In the genomic region with DNA sequence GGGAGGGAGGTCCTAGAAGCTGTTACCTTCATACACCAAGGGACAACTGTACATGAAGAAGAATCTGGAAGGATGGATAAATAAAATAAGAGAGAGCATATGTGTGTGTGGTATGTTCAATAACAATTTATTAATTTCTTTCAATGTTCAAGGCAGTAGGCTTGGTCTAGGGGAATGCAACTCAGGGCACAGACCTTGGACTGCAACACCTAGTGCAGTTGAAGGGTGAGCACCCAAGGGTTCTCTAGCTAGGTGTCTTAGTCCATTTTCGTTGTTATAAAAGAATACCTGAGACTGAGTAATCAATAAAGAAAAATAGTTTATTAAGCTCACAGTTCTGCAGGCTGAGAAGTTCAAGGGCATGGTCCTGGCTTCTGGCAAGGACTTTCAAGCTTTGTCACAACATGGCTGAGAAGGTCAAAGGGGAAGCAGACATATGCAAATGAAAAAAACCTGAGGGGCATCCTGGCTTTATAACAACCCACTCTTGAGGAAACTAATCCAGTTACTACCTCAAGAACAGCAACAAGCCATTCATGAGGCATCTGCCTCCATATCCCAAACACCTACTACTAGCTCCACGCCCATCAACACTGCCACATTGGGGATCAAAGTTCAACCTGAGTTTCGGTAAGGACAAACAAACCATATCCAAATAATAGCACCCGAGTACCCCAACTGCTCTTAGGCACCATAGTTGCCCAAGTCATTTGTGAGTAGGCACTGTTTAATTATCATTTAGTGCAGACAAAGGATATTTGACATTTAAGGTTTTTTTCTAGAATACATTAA, we compare ENCODE assay signal across 1 cellular context.
TF ChIP-seq lines count a peak whose summit lies in the region.

No MANE protein-coding gene starts in this region.

TF ChIP-seq in HepG2, 621 proteins besides CTCF, POLR2A, EP300 and RAD21 (continues in another document):
- TF ChIP-seq ZNF788 (CRISPR knock-in tag; IDR thresholded peaks at IDR 0.05; ENCODE audit: borderline replicate concordance) (peak; percentile 36; the same call in 1 of the 2 replicates), SNAPC2 (CRISPR knock-in tag; IDR thresholded peaks at IDR 0.05) (no peak), RBM22 (optimal IDR thresholded peaks at IDR 0.05; ENCODE audit: low read length) (peak; percentile 70), ZUFSP (CRISPR knock-in tag; IDR thresholded peaks at IDR 0.05; ENCODE audit: borderline replicate concordance) (no peak), ZNF24 (IDR thresholded peaks at IDR 0.05) (no peak), ZNF276 (CRISPR knock-in tag; IDR thresholded peaks at IDR 0.05; ENCODE audit: low read depth) (no peak), HMG20B (CRISPR knock-in tag; conservative IDR thresholded peaks at IDR 0.05) (no peak), NFKB2 (CRISPR knock-in tag; IDR thresholded peaks at IDR 0.05; ENCODE audit: borderline replicate concordance) (no peak), ADNP (CRISPR knock-in tag; IDR thresholded peaks at IDR 0.05) (no peak), SRSF9 (IDR thresholded peaks at IDR 0.05; ENCODE audit: borderline replicate concordance, insufficient read depth, low read depth, low read length, poor library complexity, severe bottlenecking) (no peak), ZNF564 (CRISPR knock-in tag; IDR thresholded peaks at IDR 0.05) (peak; percentile 71; the same call in 1 of the 2 replicates), ESRRA (CRISPR knock-in tag; IDR thresholded peaks at IDR 0.05; ENCODE audit: low read depth) (no peak), SMYD3 (CRISPR knock-in tag; IDR thresholded peaks at IDR 0.05) (no peak), TBX3 (IDR thresholded peaks at IDR 0.05; ENCODE audit: borderline replicate concordance) (no peak), SOX6 (IDR thresholded peaks at IDR 0.05) (no peak), SOX6 (CRISPR knock-in tag; IDR thresholded peaks at IDR 0.05) (peak; percentile 26; the same call in 1 of the 2 replicates), ZBTB26 (CRISPR knock-in tag; IDR thresholded peaks at IDR 0.05; ENCODE audit: borderline replicate concordance) (no peak), ZNF552 (CRISPR knock-in tag; IDR thresholded peaks at IDR 0.05; ENCODE audit: borderline replicate concordance) (no peak), CREM (IDR thresholded peaks at IDR 0.05) (no peak), CREM (CRISPR knock-in tag; IDR thresholded peaks at IDR 0.05) (no peak), ZNF138 (CRISPR knock-in tag; IDR thresholded peaks at IDR 0.05; ENCODE audit: low read depth) (no peak), SSRP1 (CRISPR knock-in tag; IDR thresholded peaks at IDR 0.05) (0 out of 2 replicates have a peak, but pooled peaks have one; percentile 31), ZNF235 (CRISPR knock-in tag; IDR thresholded peaks at IDR 0.05; ENCODE audit: borderline replicate concordance) (no peak), EHMT2 (IDR thresholded peaks at IDR 0.05; ENCODE audit: borderline replicate concordance, low read depth, low read length) (peak; percentile 77; the same call in 1 of the 2 replicates), SALL1 (CRISPR knock-in tag; IDR thresholded peaks at IDR 0.05) (peak; percentile 28; the same call in 1 of the 2 replicates), ZNF607 (CRISPR knock-in tag; IDR thresholded peaks at IDR 0.05; ENCODE audit: borderline replicate concordance) (no peak), PAXIP1 (CRISPR knock-in tag; conservative IDR thresholded peaks at IDR 0.05) (0 out of 2 replicates have a peak, but pooled peaks have one; percentile 14), HOXA7 (CRISPR knock-in tag; IDR thresholded peaks at IDR 0.05) (no peak), PHF20 (CRISPR knock-in tag; IDR thresholded peaks at IDR 0.05) (no peak), MTERF4 (CRISPR knock-in tag; IDR thresholded peaks at IDR 0.05) (no peak), TCF7L2 (IDR thresholded peaks at IDR 0.05; ENCODE audit: low read depth, low read length) (no peak), ZNF549 (CRISPR knock-in tag; IDR thresholded peaks at IDR 0.05) (no peak), NCOA1 (CRISPR knock-in tag; IDR thresholded peaks at IDR 0.05) (no peak), HOMEZ (CRISPR knock-in tag; IDR thresholded peaks at IDR 0.05; ENCODE audit: low read depth) (peak; percentile 80; the same call in 1 of the 2 replicates), ZNF83 (CRISPR knock-in tag; IDR thresholded peaks at IDR 0.05; ENCODE audit: borderline replicate concordance) (no peak)
- TF ChIP-seq, protein P1, sequence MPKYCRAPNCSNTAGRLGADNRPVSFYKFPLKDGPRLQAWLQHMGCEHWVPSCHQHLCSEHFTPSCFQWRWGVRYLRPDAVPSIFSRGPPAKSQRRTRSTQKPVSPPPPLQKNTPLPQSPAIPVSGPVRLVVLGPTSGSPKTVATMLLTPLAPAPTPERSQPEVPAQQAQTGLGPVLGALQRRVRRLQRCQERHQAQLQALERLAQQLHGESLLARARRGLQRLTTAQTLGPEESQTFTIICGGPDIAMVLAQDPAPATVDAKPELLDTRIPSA (CRISPR knock-in tag; IDR thresholded peaks at IDR 0.05; ENCODE audit: borderline replicate concordance) = no peak
- TF ChIP-seq, protein P2, sequence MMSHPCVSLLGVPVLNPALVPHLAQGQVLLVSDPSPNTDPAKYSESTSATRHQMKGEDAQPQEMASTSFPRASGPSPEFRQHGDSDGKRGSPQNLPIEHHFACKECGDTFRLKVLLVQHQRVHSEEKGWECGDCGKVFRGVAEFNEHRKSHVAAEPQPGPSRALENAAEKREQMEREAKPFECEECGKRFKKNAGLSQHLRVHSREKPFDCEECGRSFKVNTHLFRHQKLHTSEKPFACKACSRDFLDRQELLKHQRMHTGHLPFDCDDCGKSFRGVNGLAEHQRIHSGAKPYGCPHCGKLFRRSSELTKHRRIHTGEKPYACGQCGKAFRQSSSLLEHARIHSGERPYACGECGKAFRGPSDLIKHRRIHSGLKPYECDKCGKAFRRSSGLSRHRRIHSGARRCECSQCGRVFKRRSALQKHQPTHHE (CRISPR knock-in tag; IDR thresholded peaks at IDR 0.05; ENCODE audit: borderline replicate concordance) = no peak
- TF ChIP-seq, protein P3, sequence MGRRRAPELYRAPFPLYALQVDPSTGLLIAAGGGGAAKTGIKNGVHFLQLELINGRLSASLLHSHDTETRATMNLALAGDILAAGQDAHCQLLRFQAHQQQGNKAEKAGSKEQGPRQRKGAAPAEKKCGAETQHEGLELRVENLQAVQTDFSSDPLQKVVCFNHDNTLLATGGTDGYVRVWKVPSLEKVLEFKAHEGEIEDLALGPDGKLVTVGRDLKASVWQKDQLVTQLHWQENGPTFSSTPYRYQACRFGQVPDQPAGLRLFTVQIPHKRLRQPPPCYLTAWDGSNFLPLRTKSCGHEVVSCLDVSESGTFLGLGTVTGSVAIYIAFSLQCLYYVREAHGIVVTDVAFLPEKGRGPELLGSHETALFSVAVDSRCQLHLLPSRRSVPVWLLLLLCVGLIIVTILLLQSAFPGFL (CRISPR knock-in tag; IDR thresholded peaks at IDR 0.05) = no peak
- TF ChIP-seq, protein P4, sequence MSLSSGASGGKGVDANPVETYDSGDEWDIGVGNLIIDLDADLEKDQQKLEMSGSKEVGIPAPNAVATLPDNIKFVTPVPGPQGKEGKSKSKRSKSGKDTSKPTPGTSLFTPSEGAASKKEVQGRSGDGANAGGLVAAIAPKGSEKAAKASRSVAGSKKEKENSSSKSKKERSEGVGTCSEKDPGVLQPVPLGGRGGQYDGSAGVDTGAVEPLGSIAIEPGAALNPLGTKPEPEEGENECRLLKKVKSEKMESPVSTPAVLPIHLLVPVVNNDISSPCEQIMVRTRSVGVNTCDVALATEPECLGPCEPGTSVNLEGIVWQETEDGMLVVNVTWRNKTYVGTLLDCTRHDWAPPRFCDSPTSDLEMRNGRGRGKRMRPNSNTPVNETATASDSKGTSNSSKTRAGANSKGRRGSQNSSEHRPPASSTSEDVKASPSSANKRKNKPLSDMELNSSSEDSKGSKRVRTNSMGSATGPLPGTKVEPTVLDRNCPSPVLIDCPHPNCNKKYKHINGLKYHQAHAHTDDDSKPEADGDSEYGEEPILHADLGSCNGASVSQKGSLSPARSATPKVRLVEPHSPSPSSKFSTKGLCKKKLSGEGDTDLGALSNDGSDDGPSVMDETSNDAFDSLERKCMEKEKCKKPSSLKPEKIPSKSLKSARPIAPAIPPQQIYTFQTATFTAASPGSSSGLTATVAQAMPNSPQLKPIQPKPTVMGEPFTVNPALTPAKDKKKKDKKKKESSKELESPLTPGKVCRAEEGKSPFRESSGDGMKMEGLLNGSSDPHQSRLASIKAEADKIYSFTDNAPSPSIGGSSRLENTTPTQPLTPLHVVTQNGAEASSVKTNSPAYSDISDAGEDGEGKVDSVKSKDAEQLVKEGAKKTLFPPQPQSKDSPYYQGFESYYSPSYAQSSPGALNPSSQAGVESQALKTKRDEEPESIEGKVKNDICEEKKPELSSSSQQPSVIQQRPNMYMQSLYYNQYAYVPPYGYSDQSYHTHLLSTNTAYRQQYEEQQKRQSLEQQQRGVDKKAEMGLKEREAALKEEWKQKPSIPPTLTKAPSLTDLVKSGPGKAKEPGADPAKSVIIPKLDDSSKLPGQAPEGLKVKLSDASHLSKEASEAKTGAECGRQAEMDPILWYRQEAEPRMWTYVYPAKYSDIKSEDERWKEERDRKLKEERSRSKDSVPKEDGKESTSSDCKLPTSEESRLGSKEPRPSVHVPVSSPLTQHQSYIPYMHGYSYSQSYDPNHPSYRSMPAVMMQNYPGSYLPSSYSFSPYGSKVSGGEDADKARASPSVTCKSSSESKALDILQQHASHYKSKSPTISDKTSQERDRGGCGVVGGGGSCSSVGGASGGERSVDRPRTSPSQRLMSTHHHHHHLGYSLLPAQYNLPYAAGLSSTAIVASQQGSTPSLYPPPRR (CRISPR knock-in tag; IDR thresholded peaks at IDR 0.05; ENCODE audit: borderline replicate concordance) = no peak
